ENCODE assay signal across 8 cellular contexts in genomic region chr4:163548481-163549243, GRCh38. TPM values are rescaled to one million over a fixed set of nuclear protein-coding genes. Genes with fewer than 3 reads are reported as not detected.
DNase-seq lines count a peak whose midpoint lies in the region; ATAC-seq, FAIRE-seq and TF ChIP-seq lines count a peak whose summit lies in the region.

No MANE protein-coding gene starts in this region.

- H3K4me3 ChIP-seq in heart right ventricle (no peak overlapping the region), small intestine (ENCODE audit: low read depth in 1 of 2, low read length in 2 of 2) (no peak overlapping the region)

- H3K27ac ChIP-seq in heart right ventricle (no peak overlapping the region), small intestine (ENCODE audit: low read depth in 1 of 2, low read length in 1 of 2) (no peak overlapping the region)

- H3K9me3 Mint-ChIP-seq in activated naive CD8-positive, alpha-beta T cell (ENCODE audit: low read depth), result no peaks in the 10 kb centered on the region

- intact Hi-C loops in heart right ventricle (cut with DNase I), result loop anchor here in 8 of 10 donors (1.0 to 10.0 kb wide), 7 partner anchors 61 to 1054 kb away; partner anchors contain the start of gene NPY1R (in 1 of the 8)

- DNase-seq in GM10266 (ENCODE audit: extremely low spot score), result no peak
- DNase-seq in NCI-H345 treated with DMSO at 0.1 percent for 48 hours (lab: John Stamatoyannopoulos, UW; ENCODE audit: unreplicated experiment), result peak; percentile 47
- DNase-seq in heart right ventricle, result no peak
- DNase-seq in small intestine, result peak; percentile 61
- no peak for DNase-seq in GM19238 (ENCODE audit: insufficient read length, low spot score)

- peaks cover 8% of the 10 kb centered on the region for H3K4me1 Mint-ChIP-seq in activated naive CD8-positive, alpha-beta T cell (ENCODE audit: low read depth)

- ATAC-seq in HG02938 (IDR thresholded peaks at IDR 0.05; ENCODE audit: unreplicated experiment), result peak; percentile 36
- peak in 4 of 8 donors; percentile 47 to 70 (median 53) for ATAC-seq in heart right ventricle

- FAIRE-seq in A204.1 (lab: Jason Lieb, UNC) (peak; percentile 88), small intestine (lab: Jason Lieb, UNC) (no peak)

- TF ChIP-seq CTCF in GM10266 (IDR thresholded peaks at IDR 0.05; ENCODE audit: control insufficient read depth, insufficient read depth, low read depth, missing control alignments) (peak; percentile 64), heart right ventricle (IDR thresholded peaks at IDR 0.05) (peak; percentile 34 to 76 (median 63))

- no peaks in the 10 kb centered on the region for H3K27me3 Mint-ChIP-seq in activated naive CD8-positive, alpha-beta T cell

- H3K36me3 Mint-ChIP-seq in activated naive CD8-positive, alpha-beta T cell, result no peaks in the 10 kb centered on the region

- H3K27me3 ChIP-seq in heart right ventricle (peaks cover 0 to 4% (median 0%) of the 10 kb centered on the region in 7 donors), small intestine (ENCODE audit: control insufficient read depth in 2 of 2, insufficient read depth in 2 of 2, low read length in 2 of 2) (no peaks in the 10 kb centered on the region)

- no peak overlapping the region for H3K27ac Mint-ChIP-seq in activated naive CD8-positive, alpha-beta T cell

- peak overlapping the region; percentile 77 for H3K4me3 Mint-ChIP-seq in activated naive CD8-positive, alpha-beta T cell

- H3K4me1 ChIP-seq in heart right ventricle (peaks cover 0 to 29% (median 6%) of the 10 kb centered on the region in 9 donors), small intestine (ENCODE audit: control insufficient read depth in 2 of 2, insufficient read depth in 1 of 2, low read depth in 1 of 2, low read length in 1 of 2) (peaks cover 0 to 2% of the 10 kb centered on the region in 2 donors)

- WGBS in heart right ventricle, 2 donors, result 43 to 46% methylated on average over 10 of the region's 10 CpGs
- WGBS in small intestine, 3 donors, result 45 to 49% (median 48%) methylated on average over 10 of the region's 10 CpGs

- no peaks in the 10 kb centered on the region for H3K9me3 ChIP-seq in heart right ventricle
- H3K9me3 ChIP-seq in small intestine (ENCODE audit: control insufficient read depth, low read depth), result no peaks in the 10 kb centered on the region

- H3K36me3 ChIP-seq in heart right ventricle (peaks cover 0 to 17% (median 0%) of the 10 kb centered on the region in 9 donors), small intestine (ENCODE audit: control insufficient read depth in 2 of 2, insufficient read depth in 2 of 2, low read length in 2 of 2) (no peaks in the 10 kb centered on the region)

RNA-seq across cellular contexts. Expression of gene TMA16, which starts 54.2 kb away (rescaled TPM):
- 10 to 100 TPM in 2 of 10 donors, 1 to 10 TPM in 8; 7.8 to 15.3 (median 9.7) TPM for total RNA-seq in heart right ventricle
- polyA plus RNA-seq in heart right ventricle (10 to 100 TPM in 1 of 2 donors, 1 to 10 TPM in 1; 6.5 to 11.8 TPM), small intestine (10 to 100 TPM in 1 of 3 donors, 1 to 10 TPM in 2; 3.8 to 16.9 (median 4.6) TPM)

Comparison
In these comparisons a context has a peak if more than half of its experiments do, and no peak if none do; other contexts are left out.
1. DNase-seq: peak in NCI-H345 treated with DMSO at 0.1 percent for 48 hours (single experiment) and small intestine (single experiment); none in GM10266 (single experiment), heart right ventricle (0 of 2) and GM19238 (single experiment).